In genomic region chr3:99818818-99819217, GRCh38 we compare ENCODE assay signal across 7 cellular contexts. TPM values are rescaled to one million over a fixed set of nuclear protein-coding genes. Genes with fewer than 3 reads are reported as not detected.
DNase-seq lines count a peak whose midpoint lies in the region; ATAC-seq, FAIRE-seq and TF ChIP-seq lines count a peak whose summit lies in the region.

No MANE protein-coding gene starts in this region.

- BruUV-seq in PC-3 (replicated peaks; lab: Mats Ljungman, UMichigan) (no TSS peak), endothelial cell of umbilical vein (replicated peaks; lab: Mats Ljungman, UMichigan) (no TSS peak)

- no peaks in the 10 kb centered on the region for H3K27me3 ChIP-seq in PC-3 (ENCODE audit: low read length)
- no peaks in the 10 kb centered on the region for H3K27me3 ChIP-seq in endothelial cell of umbilical vein (ENCODE audit: control insufficient read depth in 2 of 2, insufficient read depth in 2 of 2, low read length in 2 of 2)
- no peaks in the 10 kb centered on the region for H3K27me3 ChIP-seq in rectal smooth muscle tissue (ENCODE audit: control insufficient read depth, insufficient read depth, low read length)

- H3K9me1 ChIP-seq in endothelial cell of umbilical vein (replicated peaks; ENCODE audit: control insufficient read depth, extremely low read depth, insufficient read depth, low read length), result no peaks in the 10 kb centered on the region

- H3K36me3 ChIP-seq in PC-3 (ENCODE audit: low read depth, low read length) (no peaks in the 10 kb centered on the region), endothelial cell of umbilical vein (ENCODE audit: control insufficient read depth in 2 of 2, extremely low read depth in 1 of 2, insufficient read depth in 2 of 2, low read length in 2 of 2) (no peaks in the 10 kb centered on the region), rectal smooth muscle tissue (ENCODE audit: control insufficient read depth, insufficient read depth, low read length) (no peaks in the 10 kb centered on the region)

- DNase-seq in GM12865 (ENCODE audit: low read depth) (no peak), PC-3 (peak; percentile 16), endothelial cell of umbilical vein (ENCODE audit: low read depth, low spot score) (no peak), DMS53 (lab: John Stamatoyannopoulos, UW) (no peak), D721Med (ENCODE audit: insufficient read length, low spot score) (no peak)

- H3K4me3 ChIP-seq in GM12865 (ENCODE audit: low read depth, low read length) (peak overlapping the region; percentile 90), PC-3 (ENCODE audit: low read length) (peak overlapping the region; percentile 86), endothelial cell of umbilical vein (replicated peaks in 1 of 3; ENCODE audit: insufficient read depth in 1 of 3, low read depth in 1 of 3, low read length in 3 of 3) (peak overlapping the region in 1 of 3 experiments; percentile 85), rectal smooth muscle tissue (ENCODE audit: low read length) (peak overlapping the region; percentile 75)

- POLR2A ChIA-PET in PC-3 (lab: Charles Lee; ENCODE audit: unreplicated experiment) (no interaction called here), endothelial cell of umbilical vein (lab: Charles Lee) (no interaction called here)

- H4K20me1 ChIP-seq in PC-3 (ENCODE audit: low read length) (peaks cover 6% of the 10 kb centered on the region; the same call in 1 of the 2 replicates), endothelial cell of umbilical vein (replicated peaks; ENCODE audit: control insufficient read depth, extremely low read depth, insufficient read depth, low read length) (no peaks in the 10 kb centered on the region)

- intact Hi-C loops in PC-3 (cut with micrococcal nuclease), result loop anchor here (5.0 kb wide), 1 partner anchor 883 kb away; no protein-coding TSS in a partner anchor
- intact Hi-C loops in endothelial cell of umbilical vein (cut with micrococcal nuclease), result no loop called here

- H3K4me2 ChIP-seq in PC-3 (ENCODE audit: low read length) (peak overlapping the region; percentile 96), endothelial cell of umbilical vein (ENCODE audit: insufficient read depth, low read length) (peak overlapping the region; percentile 95)

- ATAC-seq in PC-3, result no peak
- no peak for ATAC-seq in HG02840 (IDR thresholded peaks at IDR 0.05; ENCODE audit: low FRiP score, unreplicated experiment)

- TF ChIP-seq POLR2A in endothelial cell of umbilical vein (IDR thresholded peaks at IDR 0.05; ENCODE audit: low read depth, low read length), result no peak

- H3K9me2 ChIP-seq in PC-3 (replicated peaks; ENCODE audit: low read length), result no peaks in the 10 kb centered on the region

- H3K27ac ChIP-seq in PC-3 (ENCODE audit: low read length) (no peak overlapping the region), endothelial cell of umbilical vein (ENCODE audit: insufficient read depth, low read depth, low read length) (no peak overlapping the region), rectal smooth muscle tissue (ENCODE audit: low read depth, low read length) (no peak overlapping the region)

- H3K9me3 ChIP-seq in PC-3 (ENCODE audit: low read length) (no peaks in the 10 kb centered on the region), endothelial cell of umbilical vein (replicated peaks; ENCODE audit: control insufficient read depth, insufficient read depth, low read length) (no peaks in the 10 kb centered on the region)

- FAIRE-seq in endothelial cell of umbilical vein (lab: Jason Lieb, UNC) (no peak), D721Med (lab: Jason Lieb, UNC) (no peak)

- TF ChIP-seq CTCF in GM12865 (IDR thresholded peaks at IDR 0.05; ENCODE audit: insufficient read depth, low read depth, low read length, missing control alignments), result no peak
- no peak for TF ChIP-seq CTCF in PC-3 (conservative IDR thresholded peaks at IDR 0.05; ENCODE audit: low read depth, low read length)
- TF ChIP-seq CTCF in endothelial cell of umbilical vein (IDR thresholded peaks at IDR 0.05; ENCODE audit: extremely low read depth in 1 of 2, insufficient read depth in 1 of 2, low read depth in 1 of 2, low read length in 2 of 2), result no peak
- TF ChIP-seq CTCF in D721Med (IDR thresholded peaks at IDR 0.05; ENCODE audit: insufficient read depth, missing control alignments), result no peak

- H3F3A ChIP-seq in PC-3 (ENCODE audit: low read length, unreplicated experiment), result no peaks in the 10 kb centered on the region

- CTCF ChIA-PET in PC-3 (lab: Charles Lee) (interaction anchor here (0.6 kb wide), 1 partner anchor 816 kb away, joined by 4 read pairs; no protein-coding TSS in a partner anchor), endothelial cell of umbilical vein (lab: Charles Lee) (interaction anchor here (1.8 kb wide), 1 partner anchor 11 kb away, joined by 11 read pairs; no protein-coding TSS in a partner anchor)

- H3K79me2 ChIP-seq in PC-3 (ENCODE audit: low read length), result peaks cover 58% of the 10 kb centered on the region
- peaks cover 31% of the 10 kb centered on the region for H3K79me2 ChIP-seq in endothelial cell of umbilical vein (ENCODE audit: control insufficient read depth, insufficient read depth, low read length)

- H3K4me1 ChIP-seq in PC-3 (ENCODE audit: insufficient read depth, low read length) (peaks cover 20% of the 10 kb centered on the region), endothelial cell of umbilical vein (ENCODE audit: control insufficient read depth, extremely low read depth, insufficient read depth, low read length) (peaks cover 20% of the 10 kb centered on the region), rectal smooth muscle tissue (ENCODE audit: control insufficient read depth, insufficient read depth, low read length) (peaks cover 5% of the 10 kb centered on the region)

- dilution Hi-C loops in endothelial cell of umbilical vein (cut with MboI; ENCODE audit: extremely low pct_ligation_motif_present, low sequenced_read_pairs), result no loop called here

- H3K9ac ChIP-seq in PC-3 (ENCODE audit: low read length) (peak overlapping the region; percentile 84; the same call in 1 of the 2 replicates), endothelial cell of umbilical vein (replicated peaks; ENCODE audit: extremely low read depth, insufficient read depth, low read length) (no peak overlapping the region), rectal smooth muscle tissue (ENCODE audit: low read length) (no peak overlapping the region)

- H2AFZ ChIP-seq in PC-3 (ENCODE audit: low read length), result no peak overlapping the region
- no peak overlapping the region for H2AFZ ChIP-seq in endothelial cell of umbilical vein (ENCODE audit: low read depth, low read length)

TF ChIP-seq in endothelial cell of umbilical vein, 7 proteins besides CTCF, POLR2A, EP300 and RAD21:
- no peak for TF ChIP-seq MYC (IDR thresholded peaks at IDR 0.05; ENCODE audit: low read depth, low read length)
- no peak for TF ChIP-seq EZH2 (IDR thresholded peaks at IDR 0.05; ENCODE audit: borderline replicate concordance, low read depth, low read length, severe bottlenecking)
- TF ChIP-seq, protein P1, sequence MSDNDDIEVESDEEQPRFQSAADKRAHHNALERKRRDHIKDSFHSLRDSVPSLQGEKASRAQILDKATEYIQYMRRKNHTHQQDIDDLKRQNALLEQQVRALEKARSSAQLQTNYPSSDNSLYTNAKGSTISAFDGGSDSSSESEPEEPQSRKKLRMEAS (IDR thresholded peaks at IDR 0.05; ENCODE audit: insufficient read depth, insufficient read length), result no peak
- no peak for TF ChIP-seq FOS (IDR thresholded peaks at IDR 0.05; ENCODE audit: borderline replicate concordance, insufficient read depth, low read length)
- TF ChIP-seq JUN (IDR thresholded peaks at IDR 0.05; ENCODE audit: borderline replicate concordance, insufficient read depth, insufficient read length, low read depth), result no peak
- no peak for TF ChIP-seq GATA2 (IDR thresholded peaks at IDR 0.05; ENCODE audit: insufficient read depth, insufficient read length, low read depth, low read length)
- TF ChIP-seq POLR2AphosphoS5 (IDR thresholded peaks at IDR 0.05; ENCODE audit: insufficient read depth, low read depth, low read length), result no peak

RNA-seq across cellular contexts. Expression of gene CMSS1, which starts 1.2 kb away (rescaled TPM):
- total RNA-seq in PC-3 (2014; rRNA removed), result 51.7 and 63.1 TPM in 2 replicates
- 60.6 and 61.9 TPM in 2 replicates for total RNA-seq in endothelial cell of umbilical vein
- 8.2 and 9.7 TPM in 2 replicates for polyA plus RNA-seq in endothelial cell of umbilical vein
- polyA plus RNA-seq in endothelial cell of umbilical vein (2011; cell fraction: cytosol; rRNA removed), result 21.4 and 22.3 TPM in 2 replicates
- polyA plus RNA-seq in endothelial cell of umbilical vein (2011; cell fraction: nucleus; rRNA removed), result 15.9 and 18.1 TPM in 2 replicates
- polyA plus RNA-seq in endothelial cell of umbilical vein (2012), result 31.3 and 64.7 TPM in 2 replicates
- 6.0 and 8.6 TPM in 2 replicates for polyA minus RNA-seq in endothelial cell of umbilical vein
- 27.2 TPM for polyA minus RNA-seq in endothelial cell of umbilical vein (2011; cell fraction: cytosol; rRNA and poly(A)+ RNA removed)
- 28.2 and 35.4 TPM in 2 replicates for polyA minus RNA-seq in endothelial cell of umbilical vein (2011; cell fraction: nucleus; rRNA and poly(A)+ RNA removed)
